ENCODE assay signal across 9 cellular contexts in genomic region chr3:177150218-177150916, GRCh38. TPM values are rescaled to one million over a fixed set of nuclear protein-coding genes. Genes with fewer than 3 reads are reported as not detected.
DNase-seq lines count a peak whose midpoint lies in the region; ATAC-seq and TF ChIP-seq lines count a peak whose summit lies in the region.
"Had no signal": no experiment of that assay in that cellular context is flagged by ENCODE, and none has a peak within 500 bp of the region (broad histone marks: within the 10 kb centered on the region; RNA-seq: fewer than 3 reads in every experiment).

No MANE protein-coding gene starts in this region.

- POLR2A ChIA-PET in CD8-positive, alpha-beta T cell (lab: Charles Lee): interaction anchor here (0.7 to 1.2 kb wide), 3 partner anchors 47 to 1561 kb away, joined by 3 to 4 read pairs (median 4); partner anchors contain the start of gene TBL1XR1

- H3K36me3 ChIP-seq in CD8-positive, alpha-beta T cell (ENCODE audit: insufficient read depth, low read length): no peaks in the 10 kb centered on the region
- H3K36me3 ChIP-seq in adipocyte (ENCODE audit: control insufficient read depth, insufficient read depth, low read length, severe bottlenecking) (no peaks in the 10 kb centered on the region), right lobe of liver (no peaks in the 10 kb centered on the region)
- H3K36me3 ChIP-seq: heart right ventricle had no signal

- CTCF ChIA-PET in CD8-positive, alpha-beta T cell (lab: Charles Lee): no interaction called here

- no peaks in the 10 kb centered on the region for H3K9me3 Mint-ChIP-seq in CD8-positive, alpha-beta T cell

- no peak for DNase-seq in CD8-positive, alpha-beta T cell
- DNase-seq in adipocyte (ENCODE audit: low read depth) (peak; percentile 41), right lobe of liver (no peak), AML-193 (lab: John Stamatoyannopoulos, UW) (no peak), dedifferentiated amniotic fluid mesenchymal stem cell (ENCODE audit: extremely low spot score) (no peak), AG20443 (ENCODE audit: low spot score) (no peak), NCI-H510A (lab: John Stamatoyannopoulos, UW) (no peak)
- DNase-seq: heart right ventricle had no signal

- H3K4me1 Mint-ChIP-seq in CD8-positive, alpha-beta T cell (ENCODE audit: low read depth): peaks cover 74% of the 10 kb centered on the region

- H3K27me3 ChIP-seq in CD8-positive, alpha-beta T cell (ENCODE audit: insufficient read depth, low read length): no peaks in the 10 kb centered on the region
- H3K27me3 ChIP-seq in adipocyte (replicated peaks; ENCODE audit: control insufficient read depth, insufficient read depth, low read length): no peaks in the 10 kb centered on the region
- H3K27me3 ChIP-seq in right lobe of liver: no peaks in the 10 kb centered on the region
- H3K27me3 ChIP-seq: heart right ventricle had no signal

- TF ChIP-seq CTCF in CD8-positive, alpha-beta T cell (IDR thresholded peaks at IDR 0.05): no peak
- no peak for TF ChIP-seq CTCF in right lobe of liver (IDR thresholded peaks at IDR 0.05)

- H3K4me3 ChIP-seq in CD8-positive, alpha-beta T cell (ENCODE audit: low read depth, low read length): no peak overlapping the region
- no peak overlapping the region for H3K4me3 ChIP-seq in adipocyte (ENCODE audit: low read length)
- no peak overlapping the region for H3K4me3 ChIP-seq in right lobe of liver
- H3K4me3 ChIP-seq: heart right ventricle had no signal

- peak overlapping the region; percentile 27 for H3K27ac Mint-ChIP-seq in CD8-positive, alpha-beta T cell

- no peaks in the 10 kb centered on the region for H3K9me3 ChIP-seq in CD8-positive, alpha-beta T cell (ENCODE audit: low read length)
- H3K9me3 ChIP-seq in adipocyte (ENCODE audit: control insufficient read depth, low read length): no peaks in the 10 kb centered on the region
- no peaks in the 10 kb centered on the region for H3K9me3 ChIP-seq in right lobe of liver
- H3K9me3 ChIP-seq: heart right ventricle had no signal

- H3K36me3 Mint-ChIP-seq in CD8-positive, alpha-beta T cell: peaks cover 5% of the 10 kb centered on the region

- no peak for ATAC-seq in CD8-positive, alpha-beta T cell
- ATAC-seq in HG02798 (IDR thresholded peaks at IDR 0.05; ENCODE audit: poor library complexity, unreplicated experiment): peak; percentile 18
- ATAC-seq in right lobe of liver: peak; percentile 58 to 82 (median 73)

- H3K9ac ChIP-seq in adipocyte (ENCODE audit: low read length): no peak overlapping the region

- peaks cover 42% of the 10 kb centered on the region for H3K4me1 ChIP-seq in CD8-positive, alpha-beta T cell (ENCODE audit: insufficient read depth, low read length)
- H3K4me1 ChIP-seq in adipocyte (ENCODE audit: control insufficient read depth, insufficient read depth, low read length) (peaks cover 35% of the 10 kb centered on the region), right lobe of liver (peaks cover 0 to 37% (median 17%) of the 10 kb centered on the region in 4 donors)

- H3K4me3 Mint-ChIP-seq in CD8-positive, alpha-beta T cell: no peak overlapping the region

- intact Hi-C loops in CD8-positive, alpha-beta T cell (cut with DNase I, micrococcal nuclease): no loop called here
- intact Hi-C loops in right lobe of liver (cut with DNase I): no loop called here

- no peak for TF ChIP-seq POLR2A in right lobe of liver (IDR thresholded peaks at IDR 0.05)

- H3K27ac ChIP-seq in CD8-positive, alpha-beta T cell (ENCODE audit: low read depth, low read length): no peak overlapping the region
- H3K27ac ChIP-seq in right lobe of liver: no peak overlapping the region

- 39% methylated on average over 3 of the region's 3 CpGs for WGBS in right lobe of liver (ENCODE audit: insufficient coverage, low coverage, low lambda C conversion rate, missing lambda C conversion rate)

- no peaks in the 10 kb centered on the region for H3K27me3 Mint-ChIP-seq in CD8-positive, alpha-beta T cell (ENCODE audit: low read depth)

RNA-seq across cellular contexts. Expression of gene TBL1XR1, which starts 46.9 kb away (rescaled TPM):
- total RNA-seq in CD8-positive, alpha-beta T cell: 10 to 100 TPM; 64.8 to 68.4 TPM
- 10 to 100 TPM; 32.6 to 80.6 (median 56.2) TPM for total RNA-seq in right lobe of liver
